Comparison of ENCODE assay signal across 8 cellular contexts in genomic region chr17:44071198-44071520, GRCh38. TPM values are rescaled to one million over a fixed set of nuclear protein-coding genes. Genes with fewer than 3 reads are reported as not detected.
A peak's percentile ranks its signal among the peaks of the same experiment; 100 is the strongest.
DNase-seq lines count a peak whose midpoint lies in the region; ATAC-seq and TF ChIP-seq lines count a peak whose summit lies in the region.

No MANE protein-coding gene starts in this region.

- in situ Hi-C loops in gastrocnemius medialis (cut with MboI; ENCODE audit: low sequenced_read_pairs in 4 of 4) = no loop called here

- H3K4me1 ChIP-seq in RWPE2 (ENCODE audit: insufficient read depth, poor library complexity, severe bottlenecking) = peaks cover 4% of the 10 kb centered on the region
- peaks cover 13 to 59% (median 22%) of the 10 kb centered on the region in 3 donors for H3K4me1 ChIP-seq in esophagus squamous epithelium
- H3K4me1 ChIP-seq in gastrocnemius medialis = peaks cover 33 to 45% of the 10 kb centered on the region in 2 donors

- ATAC-seq in RWPE2 (ENCODE audit: low read depth) (no peak), gastrocnemius medialis (no peak), GM19455 (IDR thresholded peaks at IDR 0.05; ENCODE audit: unreplicated experiment) (no peak)

- peak; percentile 77 for DNase-seq in NCI-H146 (lab: John Stamatoyannopoulos, UW)
- DNase-seq in NCI-H146 treated with DMSO at 0.1 percent for 48 hours (lab: John Stamatoyannopoulos, UW; ENCODE audit: unreplicated experiment) = no peak
- no peak for DNase-seq in RWPE2 (ENCODE audit: low spot score)
- no peak for DNase-seq in esophagus squamous epithelium (lab: John Stamatoyannopoulos, UW)
- no peak for DNase-seq in gastrocnemius medialis
- no peak for DNase-seq in middle frontal gyrus (ENCODE audit: extremely low spot score, low spot score)
- no peak for DNase-seq in OCI-M1 (lab: John Stamatoyannopoulos, UW)

- H3K27me3 ChIP-seq in RWPE2 (ENCODE audit: insufficient read depth, poor library complexity, severe bottlenecking) = no peaks in the 10 kb centered on the region
- H3K27me3 ChIP-seq in esophagus squamous epithelium = no peaks in the 10 kb centered on the region
- H3K27me3 ChIP-seq in gastrocnemius medialis = no peaks in the 10 kb centered on the region

- H3K4me3 ChIP-seq in RWPE2 (ENCODE audit: severe bottlenecking) (peak overlapping the region; percentile 62), esophagus squamous epithelium (peak overlapping the region; percentile 50 to 71 (median 66)), gastrocnemius medialis (peak overlapping the region; percentile 79 to 94 (median 91))

- H3K9me3 ChIP-seq in RWPE2 (ENCODE audit: severe bottlenecking) (no peaks in the 10 kb centered on the region), esophagus squamous epithelium (no peaks in the 10 kb centered on the region), gastrocnemius medialis (no peaks in the 10 kb centered on the region)

- H3K27ac ChIP-seq in RWPE2 (ENCODE audit: poor library complexity, severe bottlenecking) = peak overlapping the region; percentile 82
- H3K27ac ChIP-seq in esophagus squamous epithelium = peak overlapping the region; percentile 87 to 94 (median 90)
- H3K27ac ChIP-seq in gastrocnemius medialis = peak overlapping the region; percentile 90 to 96 (median 94)

- TF ChIP-seq CTCF in RWPE2 (IDR thresholded peaks at IDR 0.05; ENCODE audit: poor library complexity, severe bottlenecking) (no peak), esophagus squamous epithelium (IDR thresholded peaks at IDR 0.05) (no peak), gastrocnemius medialis (IDR thresholded peaks at IDR 0.05 in 4 of 5, conservative IDR thresholded peaks at IDR 0.05 in 1 of 5) (no peak)

- WGBS in esophagus squamous epithelium, 2 donors = 4 to 7% methylated on average over 3 of the region's 3 CpGs

- TF ChIP-seq POLR2A in esophagus squamous epithelium (IDR thresholded peaks at IDR 0.05) (no peak), gastrocnemius medialis (IDR thresholded peaks at IDR 0.05) (no peak)

- intact Hi-C loops in esophagus squamous epithelium (cut with DNase I) = no loop called here
- intact Hi-C loops in gastrocnemius medialis (cut with DNase I; ENCODE audit: low total_unique reads) = loop anchor here (2.0 to 5.0 kb wide), 3 partner anchors 40 to 116 kb away; partner anchors contain the start of genes TMEM101 and TMUB2

- peaks cover 28% of the 10 kb centered on the region for H3K36me3 ChIP-seq in RWPE2 (ENCODE audit: low read depth)
- H3K36me3 ChIP-seq in esophagus squamous epithelium = peaks cover 6 to 26% (median 9%) of the 10 kb centered on the region in 3 donors
- H3K36me3 ChIP-seq in gastrocnemius medialis = peaks cover 0 to 8% of the 10 kb centered on the region in 2 donors

RNA-seq across cellular contexts. Expression of gene G6PC3, which starts 0.6 kb away (rescaled TPM):
- total RNA-seq in esophagus squamous epithelium (10 to 100 TPM; 10.3 to 23.3 (median 17.2) TPM), gastrocnemius medialis (10 to 100 TPM; 30.5 to 40.5 (median 36.4) TPM)

RNA-seq across cellular contexts. Expression of gene LSM12, which starts 4.7 kb away (rescaled TPM):
- 10 to 100 TPM; 27.3 to 44.3 (median 36.9) TPM for total RNA-seq in esophagus squamous epithelium
- total RNA-seq in gastrocnemius medialis = 10 to 100 TPM; 41.6 to 79.0 (median 56.5) TPM

RNA-seq across cellular contexts. Expression of gene HDAC5, which starts 52.3 kb away (rescaled TPM):
- total RNA-seq in esophagus squamous epithelium = 100 to 1,000 TPM in 1 of 4 donors, 10 to 100 TPM in 3; 31.1 to 135 (median 68.0) TPM
- 100 to 1,000 TPM in 2 of 4 donors, 10 to 100 TPM in 2; 36.5 to 301 (median 88.0) TPM for total RNA-seq in gastrocnemius medialis

RNA-seq across cellular contexts. Expression of gene TMEM101, which starts 56.4 kb away (rescaled TPM):
- total RNA-seq in esophagus squamous epithelium = 10 to 100 TPM; 20.6 to 40.8 (median 34.1) TPM
- total RNA-seq in gastrocnemius medialis = 10 to 100 TPM; 28.8 to 38.3 (median 36.4) TPM
